Comparison of ENCODE assay signal across 10 cellular contexts in genomic region chr1:212581034-212581433, GRCh38.
"Had no signal": no experiment of that assay in that cellular context is flagged by ENCODE, and none has a peak within 500 bp of the region (broad histone marks: within the 10 kb centered on the region; RNA-seq: fewer than 3 reads in every experiment).

No MANE protein-coding gene starts in this region.

- H3K4me2 ChIP-seq: GM23338 had no signal

- H3K4me1 ChIP-seq: HAP-1 had no signal

- H3K9ac ChIP-seq: GM23248 had no signal

- FAIRE-seq: H1, H54 had no signal

- H3K27ac Mint-ChIP-seq: GM23338, H9, HFFc6 had no signal

- H3K4me1 Mint-ChIP-seq: H9 had no signal

- H3K27ac ChIP-seq: GM23248 had no signal

- H3K4me3 ChIP-seq: GM23248, GM23338, HAP-1 had no signal

- H3K4me3 Mint-ChIP-seq: GM23338, H9 had no signal

- H3K9me3 Mint-ChIP-seq: GM23338, HFFc6 had no signal

- ATAC-seq: GM23338 had no signal

- H3K9me3 ChIP-seq: HAP-1 had no signal

- H2AFZ ChIP-seq: GM23248, GM23338 had no signal

- DNase-seq: GM23248, GOT3, H7, H9, HCEC 1CT, HFFc6 had no signal

- H3K36me3 ChIP-seq: HAP-1 had no signal
